In the genomic region with DNA sequence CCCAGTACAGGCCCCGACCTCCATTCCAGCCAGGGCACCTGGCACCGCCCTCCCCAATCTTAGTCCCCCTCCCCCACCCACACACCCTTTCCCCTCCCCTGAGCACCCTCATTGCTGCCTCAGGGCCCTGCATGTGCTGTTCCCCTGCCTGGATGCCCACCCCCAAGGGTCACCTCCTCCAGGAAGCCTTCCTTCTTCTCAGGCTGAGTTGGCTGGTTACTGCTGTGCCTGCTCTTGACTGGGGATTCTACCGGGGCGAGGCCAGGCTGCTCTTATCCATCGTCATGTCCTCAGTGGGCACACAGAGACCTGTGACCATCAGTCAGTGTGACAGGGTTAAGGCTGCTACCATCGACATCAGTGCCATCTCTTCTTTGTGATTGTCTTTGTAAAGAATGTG, we compare ENCODE assay signal across 1 cellular context.
TF ChIP-seq lines count a peak whose summit lies in the region.

No MANE protein-coding gene starts in this region.

TF ChIP-seq in K562, 482 proteins besides CTCF, POLR2A, EP300 and RAD21:
- TF ChIP-seq ZFP36 (IDR thresholded peaks at IDR 0.05; ENCODE audit: low read depth, low read length, partially characterized antibody) (peak; percentile 73), SRSF9 (IDR thresholded peaks at IDR 0.05; ENCODE audit: borderline replicate concordance, low read depth, low read length) (no peak)
TF ChIP-seq in K562: peak in this region for 1.
